In genomic region chr4:69032847-69033638, GRCh38 we compare ENCODE assay signal across 27 cellular contexts.
DNase-seq lines count a peak whose midpoint lies in the region; ATAC-seq and TF ChIP-seq lines count a peak whose summit lies in the region.
"Had no signal": no experiment of that assay in that cellular context is flagged by ENCODE, and none has a peak within 500 bp of the region (broad histone marks: within the 10 kb centered on the region; RNA-seq: fewer than 3 reads in every experiment).

No MANE protein-coding gene starts in this region.

- H3K27ac ChIP-seq in colonic mucosa (no peak overlapping the region), transverse colon (no peak overlapping the region)
- H3K27ac ChIP-seq: adrenal gland, brain microvascular endothelial cell, C4-2B, foreskin keratinocyte, heart left ventricle had no signal

- DNase-seq in NCI-H226 (peak; percentile 56), colonic mucosa (peak; percentile 57), left colon (peak; percentile 32 to 40), transverse colon (peak; percentile 23), HuH-7 (ENCODE audit: low spot score) (no peak)
- DNase-seq: activated CD4-positive, alpha-beta memory T cell treated with anti-CD3 and anti-CD28 coated beads, Interleukin-2, amount 10 ng/mL, durations not matched to agents 7 days and 5 days; activated CD8-positive, alpha-beta memory T cell treated with anti-CD3 and anti-CD28 coated beads, Interleukin-2, amount 50 U/mL, for 48 hours; activated naive CD4-positive, alpha-beta T cell treated with Interleukin-2 at 50 U/mL for 16 hours; adrenal gland; brain microvascular endothelial cell; Caco-2; effector CD4-positive, alpha-beta T cell; erythroblast; heart left ventricle; NCI-H1092; NCI-H1694 treated with DMSO at 0.1 percent for 48 hours; NCI-H2171 treated with DMSO at 0.1 percent for 48 hours; NCI-H510A treated with DMSO at 0.1 percent for 48 hours; NK-92 treated with Interleukin-12 subunit alpha and Interleukin-12 subunit beta, amount 100 ng/mL, for 24 hours; SHP77 treated with DMSO at 0.1 percent for 48 hours had no signal

- 56 to 67% methylated on average over 2 of the region's 2 CpGs for WGBS in transverse colon (ENCODE audit: low coverage in 1 of 2), 2 donors

- H3K4me1 ChIP-seq in colonic mucosa (no peaks in the 10 kb centered on the region), transverse colon (no peaks in the 10 kb centered on the region)
- H3K4me1 ChIP-seq: adrenal gland, foreskin keratinocyte, heart left ventricle had no signal

- intact Hi-C loops in colonic mucosa (cut with DNase I) (no loop called here), left colon (cut with DNase I, micrococcal nuclease) (no loop called here), transverse colon (cut with DNase I; ENCODE audit: low total_unique reads) (no loop called here)

- H3K27me3 ChIP-seq in colonic mucosa, result no peaks in the 10 kb centered on the region
- H3K27me3 ChIP-seq in transverse colon, result no peaks in the 10 kb centered on the region
- H3K27me3 ChIP-seq: adrenal gland, brain microvascular endothelial cell, foreskin keratinocyte, heart left ventricle had no signal

- H3K36me3 ChIP-seq in colonic mucosa, result no peaks in the 10 kb centered on the region
- no peaks in the 10 kb centered on the region for H3K36me3 ChIP-seq in transverse colon
- H3K36me3 ChIP-seq: adrenal gland, brain microvascular endothelial cell, heart left ventricle had no signal

- ATAC-seq in left colon (peak; percentile 63), GM19035 (IDR thresholded peaks at IDR 0.05; ENCODE audit: unreplicated experiment) (no peak)
- ATAC-seq in activated CD4-positive, CD25-positive, alpha-beta regulatory T cell treated with anti-CD3 and anti-CD28 coated beads, Interleukin-2, amount 50 U/mL, for 24 hours, result no peak
- ATAC-seq: foreskin keratinocyte; heart left ventricle; natural killer cell treated with Interleukin-12 subunit alpha and Interleukin-12 subunit beta and Interleukin-15 and Interleukin-18, amount 100 ng/mL, for 72 hours; stimulated activated memory B cell treated with anti-CD40 and anti-IgM and Interleukin-4, amounts not matched to agents 10 μg/mL and 1 μg/mL and 100 μg/mL, for 72 hours had no signal

- TF ChIP-seq POLR2A in transverse colon (IDR thresholded peaks at IDR 0.05), result no peak

- H3K9ac ChIP-seq in colonic mucosa (ENCODE audit: low read depth in 2 of 2, low read length in 2 of 2), result no peak overlapping the region

- in situ Hi-C loops in transverse colon (cut with MboI; ENCODE audit: low pct_ligation_motif_present in 1 of 4, low pct_unique_long_range_greater_than_20kb in 1 of 4, low sequenced_read_pairs in 3 of 4), result no loop called here

- TF ChIP-seq CTCF in colonic mucosa (IDR thresholded peaks at IDR 0.05) (no peak), transverse colon (IDR thresholded peaks at IDR 0.05) (no peak)

- H3K9me3 ChIP-seq in colonic mucosa, result no peaks in the 10 kb centered on the region
- peaks cover 3 to 4% of the 10 kb centered on the region in 2 donors for H3K9me3 ChIP-seq in transverse colon
- H3K9me3 ChIP-seq: adrenal gland had no signal

- no peak for TF ChIP-seq EP300 in transverse colon (IDR thresholded peaks at IDR 0.05; ENCODE audit: low read depth)

- no peak overlapping the region for H3K4me3 ChIP-seq in colonic mucosa
- no peak overlapping the region for H3K4me3 ChIP-seq in transverse colon
- H3K4me3 ChIP-seq: adrenal gland, heart left ventricle, lung had no signal
